ENCODE assay signal across 9 cellular contexts in the genomic region with DNA sequence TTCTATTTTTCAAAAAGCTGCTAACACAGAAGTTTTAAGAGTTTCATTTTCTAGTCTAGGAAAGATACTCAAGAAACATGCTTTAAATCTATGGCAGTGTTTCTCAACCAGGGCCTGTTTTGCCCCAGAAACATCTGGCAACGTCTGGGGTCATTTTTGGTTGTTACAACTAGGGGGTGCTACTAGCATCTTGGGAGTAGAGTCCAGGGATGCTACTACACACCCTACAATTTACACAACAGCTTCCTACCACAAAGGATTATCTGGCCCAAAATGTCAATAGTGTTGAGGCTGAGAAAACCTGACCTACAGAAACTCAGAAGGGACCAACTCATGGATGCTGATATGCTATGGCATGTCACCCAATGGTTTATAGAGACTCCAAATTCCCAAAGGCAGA. TPM values are rescaled to one million over a fixed set of nuclear protein-coding genes. Genes with fewer than 3 reads are reported as not detected.
DNase-seq lines count a peak whose midpoint lies in the region; ATAC-seq and TF ChIP-seq lines count a peak whose summit lies in the region.
"Had no signal": no experiment of that assay in that cellular context is flagged by ENCODE, and none has a peak within 500 bp of the region (broad histone marks: within the 10 kb centered on the region; RNA-seq: fewer than 3 reads in every experiment).

No MANE protein-coding gene starts in this region.

- 27 to 46% methylated on average over 1 of the region's 1 CpG for WGBS in body of pancreas, 2 donors
- WGBS in mesenchymal stem cell = no CpG with 5 or more reads among the region's 1 CpG

- no peak overlapping the region for H3K18ac ChIP-seq in mesenchymal stem cell (ENCODE audit: low read depth in 1 of 2, low read length in 2 of 2)

- H4K20me1 ChIP-seq in KMS-11 (ENCODE audit: insufficient read depth) = no peaks in the 10 kb centered on the region

- H3K23ac ChIP-seq in mesenchymal stem cell (ENCODE audit: low read length in 2 of 2) = no peak overlapping the region

- no peak overlapping the region for H2AK5ac ChIP-seq in mesenchymal stem cell (ENCODE audit: low read length, severe bottlenecking)

- no peak overlapping the region for H2BK12ac ChIP-seq in mesenchymal stem cell (ENCODE audit: low read length in 2 of 2)

- TF ChIP-seq CTCF in GM06990 (IDR thresholded peaks at IDR 0.05; ENCODE audit: insufficient read depth, low read length, poor library complexity, severe bottlenecking) (peak; percentile 56), KMS-11 (conservative IDR thresholded peaks at IDR 0.05; ENCODE audit: low read depth, low read length) (peak; percentile 67), body of pancreas (IDR thresholded peaks at IDR 0.05) (peak in 5 of 7 experiments; percentile 12 to 45 (median 27))

- intact Hi-C loops in body of pancreas (cut with DNase I) (no loop called here), left cardiac atrium (cut with DNase I) (no loop called here), left ventricle myocardium superior (cut with micrococcal nuclease) (no loop called here)

- H2BK15ac ChIP-seq in mesenchymal stem cell (ENCODE audit: low read depth, poor library complexity, severe bottlenecking) = no peak overlapping the region

- H3K4me1 ChIP-seq in KMS-11 (ENCODE audit: low read depth, poor library complexity, severe bottlenecking) (peaks cover 18% of the 10 kb centered on the region), body of pancreas (peaks cover 4% of the 10 kb centered on the region), mesenchymal stem cell (ENCODE audit: control insufficient read depth, insufficient read depth, low read depth, low read length) (peaks cover 1% of the 10 kb centered on the region)

- H3K4me2 ChIP-seq in KMS-11 = no peak overlapping the region
- no peak overlapping the region for H3K4me2 ChIP-seq in mesenchymal stem cell (ENCODE audit: low read length, poor library complexity, severe bottlenecking)

- no peak overlapping the region for H2BK5ac ChIP-seq in mesenchymal stem cell (ENCODE audit: low read depth, low read length, poor library complexity, severe bottlenecking)

- H3K79me1 ChIP-seq in mesenchymal stem cell (replicated peaks; ENCODE audit: low read length, poor library complexity, severe bottlenecking) = peaks cover 2% of the 10 kb centered on the region

- H3K9ac ChIP-seq in KMS-11 = no peak overlapping the region
- H3K9ac ChIP-seq in mesenchymal stem cell (ENCODE audit: low read length) = peak overlapping the region; percentile 34

- H4K91ac ChIP-seq in mesenchymal stem cell (ENCODE audit: low read length) = no peak overlapping the region

- H2BK120ac ChIP-seq in mesenchymal stem cell (ENCODE audit: low read depth, low read length) = no peak overlapping the region

- no peaks in the 10 kb centered on the region for H3K9me3 ChIP-seq in body of pancreas
- H3K9me3 ChIP-seq in mesenchymal stem cell (ENCODE audit: control insufficient read depth, low read length) = no peaks in the 10 kb centered on the region

- no peak overlapping the region for H3K4me3 ChIP-seq in GM06990 (replicated peaks; ENCODE audit: low read depth, low read length)
- no peak overlapping the region for H3K4me3 ChIP-seq in KMS-11 (IDR thresholded peaks at IDR 0.05; ENCODE audit: insufficient read depth, low read depth, low read length)
- H3K4me3 ChIP-seq in body of pancreas = no peak overlapping the region
- H3K4me3 ChIP-seq in mesenchymal stem cell (ENCODE audit: insufficient read depth in 1 of 2, low read depth in 1 of 2, low read length in 2 of 2) = no peak overlapping the region

- no peak overlapping the region for H3K4ac ChIP-seq in mesenchymal stem cell (ENCODE audit: low read depth in 1 of 2, low read length in 2 of 2)

- DNase-seq in GM06990 (ENCODE audit: extremely low read depth, insufficient read length) (no peak), body of pancreas (peak in 1 of 4 donors; percentile 26), mesenchymal stem cell (no peak), SK-N-DZ (ENCODE audit: low spot score) (no peak), left cardiac atrium (no peak), activated T-cell treated with anti-CD3 and anti-CD28 coated beads for 4 hours (no peak), left ventricle myocardium superior (no peak)
- DNase-seq: activated CD8-positive, alpha-beta memory T cell treated with anti-CD3 and anti-CD28 coated beads for 24 hours had no signal

- no peak overlapping the region for H2AFZ ChIP-seq in KMS-11 (ENCODE audit: low read depth)
- no peak overlapping the region for H2AFZ ChIP-seq in mesenchymal stem cell (ENCODE audit: low read depth, low read length)

- no peak overlapping the region for H4K8ac ChIP-seq in mesenchymal stem cell (ENCODE audit: low read length)

- no peaks in the 10 kb centered on the region for H3K79me2 ChIP-seq in KMS-11 (ENCODE audit: insufficient read depth, low read depth)

- H3K14ac ChIP-seq in mesenchymal stem cell (ENCODE audit: low read length in 2 of 2) = no peak overlapping the region

- no peaks in the 10 kb centered on the region for H3K27me3 ChIP-seq in GM06990 (replicated peaks; ENCODE audit: control insufficient read depth, insufficient read depth, low read length)
- no peaks in the 10 kb centered on the region for H3K27me3 ChIP-seq in KMS-11 (ENCODE audit: insufficient read depth, low read depth)
- H3K27me3 ChIP-seq in body of pancreas = no peaks in the 10 kb centered on the region
- no peaks in the 10 kb centered on the region for H3K27me3 ChIP-seq in mesenchymal stem cell (ENCODE audit: control insufficient read depth in 1 of 2, insufficient read depth in 1 of 2, low read length in 2 of 2)

- no peak for TF ChIP-seq POLR2A in body of pancreas (IDR thresholded peaks at IDR 0.05)

- no peak for ATAC-seq in body of pancreas
- ATAC-seq in left cardiac atrium = no peak
- ATAC-seq in left ventricle myocardium superior = no peak

- no peak overlapping the region for H3K27ac ChIP-seq in KMS-11
- H3K27ac ChIP-seq in body of pancreas = no peak overlapping the region
- no peak overlapping the region for H3K27ac ChIP-seq in mesenchymal stem cell (ENCODE audit: low read length, poor library complexity, severe bottlenecking)

- H3K36me3 ChIP-seq in GM06990 (ENCODE audit: control insufficient read depth, insufficient read depth, low read length) = peaks cover 2% of the 10 kb centered on the region; the same call in 1 of the 2 replicates
- no peaks in the 10 kb centered on the region for H3K36me3 ChIP-seq in KMS-11 (ENCODE audit: insufficient read depth)
- peaks cover 0 to 5% of the 10 kb centered on the region in 2 donors for H3K36me3 ChIP-seq in body of pancreas (replicated peaks in 1 of 2; ENCODE audit: insufficient read depth in 1 of 2, low read depth in 2 of 2)
- H3K36me3 ChIP-seq in mesenchymal stem cell (ENCODE audit: control insufficient read depth in 1 of 2, insufficient read depth in 2 of 2, low read depth in 1 of 2, low read length in 2 of 2) = peaks cover 18 to 25% of the 10 kb centered on the region in 2 experiments

RNA-seq across cellular contexts. Expression of a gene that starts 24.4 kb away (rescaled TPM):
- 10 to 100 TPM; 10.5 to 14.8 TPM for total RNA-seq in body of pancreas
- 3.5 TPM for polyA plus RNA-seq in mesenchymal stem cell (2013, experiment 1 of 2)
- polyA plus RNA-seq in mesenchymal stem cell (2013, experiment 2 of 2) = 3.6 TPM
- polyA plus RNA-seq in SK-N-DZ (2014; cell fraction: cytosol; rRNA removed) = 6.8 and 7.4 TPM in 2 replicates
- polyA plus RNA-seq in SK-N-DZ (2014; cell fraction: nucleus; rRNA removed) = 8.7 and 9.1 TPM in 2 replicates
- total RNA-seq in left cardiac atrium = 1 to 10 TPM; 4.2 to 6.0 TPM
- 5.6 TPM for total RNA-seq in left ventricle myocardium superior

RNA-seq across cellular contexts. Expression of a gene that starts 24.4 kb away (rescaled TPM):
- total RNA-seq in body of pancreas (1 to 10 TPM; 1.6 to 3.0 TPM), left cardiac atrium (10 to 100 TPM; 23.2 to 23.3 TPM), left ventricle myocardium superior (29.8 TPM)
- polyA plus RNA-seq in mesenchymal stem cell (2013, experiment 1 of 2) = 38.6 TPM
- 42.0 TPM for polyA plus RNA-seq in mesenchymal stem cell (2013, experiment 2 of 2)
- 4.5 and 4.8 TPM in 2 replicates for polyA plus RNA-seq in SK-N-DZ (2014; cell fraction: cytosol; rRNA removed)
- polyA plus RNA-seq in SK-N-DZ (2014; cell fraction: nucleus; rRNA removed) = 2.7 and 4.5 TPM in 2 replicates
